Comparison of ENCODE assay signal across 27 cellular contexts in the genomic region with DNA sequence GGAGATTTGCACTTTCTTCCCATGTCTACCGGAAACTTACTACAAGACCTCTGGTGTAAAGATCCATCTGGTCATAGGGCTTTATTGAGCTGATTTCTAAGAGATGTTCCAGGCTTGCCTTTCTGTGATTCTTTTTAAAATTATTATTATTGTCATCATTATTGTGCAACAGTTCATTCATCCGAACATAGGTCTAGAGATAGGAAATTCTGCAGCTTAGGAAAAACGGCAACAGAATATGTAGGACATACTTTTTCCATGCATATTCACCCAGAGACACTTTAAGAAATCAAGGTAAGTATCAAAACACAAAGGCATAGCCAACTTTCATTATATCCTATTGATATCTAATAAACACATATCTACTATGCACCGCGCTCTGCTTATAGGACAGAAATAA.
"Had no signal": no experiment of that assay in that cellular context is flagged by ENCODE, and none has a peak within 500 bp of the region (broad histone marks: within the 10 kb centered on the region; RNA-seq: fewer than 3 reads in every experiment).

No MANE protein-coding gene starts in this region.

- H3K27ac ChIP-seq: ovary, sigmoid colon, suprapubic skin, tibial artery, upper lobe of right lung had no signal

- H3K27me3 ChIP-seq: ovary, sigmoid colon, suprapubic skin, tibial artery, upper lobe of right lung had no signal

- H3K4me1 Mint-ChIP-seq: activated naive CD8-positive, alpha-beta T cell treated with anti-CD3 and anti-CD28 coated beads, Interleukin-2, amount 10 ng/mL, durations not matched to agents 7 days and 5 days; nephron progenitor cell had no signal

- H3K36me3 Mint-ChIP-seq: activated naive CD8-positive, alpha-beta T cell treated with anti-CD3 and anti-CD28 coated beads, Interleukin-2, amount 10 ng/mL, durations not matched to agents 7 days and 5 days had no signal

- H3K9me3 Mint-ChIP-seq: activated naive CD8-positive, alpha-beta T cell treated with anti-CD3 and anti-CD28 coated beads, Interleukin-2, amount 10 ng/mL, durations not matched to agents 7 days and 5 days; endodermal cell; nephron progenitor cell had no signal

- H3K27me3 Mint-ChIP-seq: activated naive CD8-positive, alpha-beta T cell treated with anti-CD3 and anti-CD28 coated beads, Interleukin-2, amount 10 ng/mL, durations not matched to agents 7 days and 5 days had no signal

- H3K4me3 ChIP-seq: ovary, sigmoid colon, suprapubic skin, tibial artery, upper lobe of right lung had no signal

- H3K9me3 ChIP-seq: ovary, sigmoid colon, suprapubic skin, tibial artery, upper lobe of right lung had no signal

- ATAC-seq: esophagus mucosa, left cardiac atrium, left ventricle myocardium superior had no signal

- H3K36me3 ChIP-seq: ovary, sigmoid colon, suprapubic skin, tibial artery, upper lobe of right lung had no signal

- DNase-seq: activated CD4-positive, alpha-beta T cell treated with anti-CD3 and anti-CD28 coated beads for 4 hours; activated CD4-positive, alpha-beta T cell treated with anti-CD3 and anti-CD28 coated beads, Interleukin-2, amount 50 U/mL, for 4 hours; activated effector memory CD4-positive, alpha-beta T cell treated with Interleukin-2 at 50 U/mL for 16 hours; activated naive CD4-positive, alpha-beta T cell treated with anti-CD3 and anti-CD28 coated beads for 36 hours; activated naive CD8-positive, alpha-beta T cell treated with anti-CD3 and anti-CD28 coated beads, Interleukin-2, amount 10 ng/mL, durations not matched to agents 7 days and 5 days; activated T-cell treated with anti-CD3 and anti-CD28 coated beads for 4 hours; amniotic stem cell; central memory CD4-positive, alpha-beta T cell; endodermal cell; foreskin fibroblast; head of caudate nucleus; hippocampal formation; left cardiac atrium; left ventricle myocardium superior; nephron progenitor cell; ovary; sigmoid colon; small intestine; stimulated activated CD4-positive, alpha-beta T cell treated with anti-CD3 and anti-CD28 coated beads, Interleukin-1b, Interleukin-23, amount 100 ng/mL, for 48 hours; stimulated activated CD4-positive, alpha-beta T cell treated with anti-CD3 and anti-CD28 coated beads, Interleukin-4, amount 100 ng/mL, for 4 hours; stimulated activated CD8-positive, alpha-beta memory T cell treated with anti-CD3 and anti-CD28 coated beads, Interleukin-4, amount 100 ng/mL, for 48 hours; stimulated activated naive CD4-positive, alpha-beta T cell; tibial artery; upper lobe of right lung had no signal

- H3K4me3 Mint-ChIP-seq: activated naive CD4-positive, alpha-beta T cell treated with anti-CD3 and anti-CD28 coated beads for 36 hours; activated naive CD8-positive, alpha-beta T cell treated with anti-CD3 and anti-CD28 coated beads, Interleukin-2, amount 10 ng/mL, durations not matched to agents 7 days and 5 days; endodermal cell; nephron progenitor cell had no signal

- H3K27ac Mint-ChIP-seq: activated naive CD4-positive, alpha-beta T cell treated with anti-CD3 and anti-CD28 coated beads for 36 hours; activated naive CD8-positive, alpha-beta T cell treated with anti-CD3 and anti-CD28 coated beads, Interleukin-2, amount 10 ng/mL, durations not matched to agents 7 days and 5 days; endodermal cell; nephron progenitor cell; progenitor cell of endocrine pancreas had no signal

- H3K4me1 ChIP-seq: suprapubic skin had no signal
